ENCODE assay signal across 10 cellular contexts in genomic region chr1:51956528-51957509, GRCh38. TPM values are rescaled to one million over a fixed set of nuclear protein-coding genes. Genes with fewer than 3 reads are reported as not detected.
A peak's percentile ranks its signal among the peaks of the same experiment; 100 is the strongest.
DNase-seq lines count a peak whose midpoint lies in the region; ATAC-seq and TF ChIP-seq lines count a peak whose summit lies in the region.
"Had no signal": no experiment of that assay in that cellular context is flagged by ENCODE, and none has a peak within 500 bp of the region (broad histone marks: within the 10 kb centered on the region; RNA-seq: fewer than 3 reads in every experiment).

No MANE protein-coding gene starts in this region.

- TF ChIP-seq CTCF in 22Rv1 (IDR thresholded peaks at IDR 0.05), result no peak
- no peak for TF ChIP-seq CTCF in epithelial cell of esophagus (IDR thresholded peaks at IDR 0.05; ENCODE audit: insufficient read depth, low read depth, low read length, missing control alignments)
- no peak for TF ChIP-seq CTCF in osteocyte (IDR thresholded peaks at IDR 0.05)

- H3K36me3 Mint-ChIP-seq in osteocyte (ENCODE audit: unreplicated experiment), result no peaks in the 10 kb centered on the region
- no peaks in the 10 kb centered on the region for H3K36me3 Mint-ChIP-seq in T-helper 2 cell treated with Interferon-gamma antibody and Interleukin-4, amounts not matched to agents 5 μg/mL and 100 μg/mL, for 36 hours (ENCODE audit: low read depth)

- H3K27me3 Mint-ChIP-seq in osteocyte (ENCODE audit: unreplicated experiment), result no peaks in the 10 kb centered on the region
- H3K27me3 Mint-ChIP-seq in T-helper 2 cell treated with Interferon-gamma antibody and Interleukin-4, amounts not matched to agents 5 μg/mL and 100 μg/mL, for 36 hours (ENCODE audit: low read depth), result peaks cover 8% of the 10 kb centered on the region

- H3K9me3 Mint-ChIP-seq in osteocyte (ENCODE audit: unreplicated experiment), result no peaks in the 10 kb centered on the region
- H3K9me3 Mint-ChIP-seq in T-helper 2 cell treated with Interferon-gamma antibody and Interleukin-4, amounts not matched to agents 5 μg/mL and 100 μg/mL, for 36 hours, result no peaks in the 10 kb centered on the region
- H3K9me3 Mint-ChIP-seq: stimulated activated naive CD8-positive, alpha-beta T cell treated with anti-CD3 and anti-CD28 coated beads, Interleukin-15, Interleukin-2, amounts not matched to agents 100 ng/mL and 50 ng/mL, for 24 hours had no signal

- H3K27ac ChIP-seq in 22Rv1, result peak overlapping the region; percentile 61

- DNase-seq in HCEC 1CT (peak; percentile 50), NCI-H748 treated with DMSO at 0.1 percent for 48 hours (lab: John Stamatoyannopoulos, UW) (peak; percentile 25), epithelial cell of esophagus (ENCODE audit: low read depth) (peak; percentile 51), activated T-cell treated with anti-CD3 and anti-CD28 coated beads for 4 hours (no peak), osteocyte (ENCODE audit: extremely low spot score, unreplicated experiment) (no peak)
- no peak for DNase-seq in T-helper 2 cell treated with Interferon-gamma antibody and Interleukin-4, amounts not matched to agents 5 μg/mL and 100 μg/mL, for 36 hours (ENCODE audit: low spot score)
- DNase-seq: effector CD8-positive, alpha-beta T cell had no signal

- H3K4me3 ChIP-seq in epithelial cell of esophagus (ENCODE audit: low read length), result no peak overlapping the region

- no peak overlapping the region for H3K4me3 Mint-ChIP-seq in osteocyte (ENCODE audit: unreplicated experiment)
- H3K4me3 Mint-ChIP-seq in T-helper 2 cell treated with Interferon-gamma antibody and Interleukin-4, amounts not matched to agents 5 μg/mL and 100 μg/mL, for 36 hours, result no peak overlapping the region
- H3K4me3 Mint-ChIP-seq: stimulated activated naive CD8-positive, alpha-beta T cell treated with anti-CD3 and anti-CD28 coated beads, Interleukin-15, Interleukin-2, amounts not matched to agents 100 ng/mL and 50 ng/mL, for 24 hours had no signal

- peaks cover 9% of the 10 kb centered on the region for H3K4me1 Mint-ChIP-seq in osteocyte (ENCODE audit: unreplicated experiment)
- peaks cover 10% of the 10 kb centered on the region for H3K4me1 Mint-ChIP-seq in T-helper 2 cell treated with Interferon-gamma antibody and Interleukin-4, amounts not matched to agents 5 μg/mL and 100 μg/mL, for 36 hours (ENCODE audit: low read depth)

- ATAC-seq in HG03520 (IDR thresholded peaks at IDR 0.05; ENCODE audit: unreplicated experiment), result no peak

- no peak overlapping the region for H3K27ac Mint-ChIP-seq in osteocyte (ENCODE audit: unreplicated experiment)
- H3K27ac Mint-ChIP-seq in T-helper 2 cell treated with Interferon-gamma antibody and Interleukin-4, amounts not matched to agents 5 μg/mL and 100 μg/mL, for 36 hours, result no peak overlapping the region
- H3K27ac Mint-ChIP-seq: stimulated activated naive CD8-positive, alpha-beta T cell treated with anti-CD3 and anti-CD28 coated beads, Interleukin-15, Interleukin-2, amounts not matched to agents 100 ng/mL and 50 ng/mL, for 24 hours had no signal

RNA-seq across cellular contexts. Expression of gene RAB3B, which starts 33.7 kb away (rescaled TPM):
- total RNA-seq in osteocyte, result 8.2 and 8.3 TPM in 2 replicates

Comparison
In these comparisons a context has a peak if more than half of its experiments do, and no peak if none do; other contexts are left out.
1. DNase-seq: peak in HCEC 1CT (single experiment), NCI-H748 treated with DMSO at 0.1 percent for 48 hours (single experiment) and epithelial cell of esophagus (single experiment); none in activated T-cell treated with anti-CD3 and anti-CD28 coated beads for 4 hours (single experiment), osteocyte (single experiment) and T-helper 2 cell treated with Interferon-gamma antibody and Interleukin-4, amounts not matched to agents 5 μg/mL and 100 μg/mL, for 36 hours (single experiment).